In the genomic region with DNA sequence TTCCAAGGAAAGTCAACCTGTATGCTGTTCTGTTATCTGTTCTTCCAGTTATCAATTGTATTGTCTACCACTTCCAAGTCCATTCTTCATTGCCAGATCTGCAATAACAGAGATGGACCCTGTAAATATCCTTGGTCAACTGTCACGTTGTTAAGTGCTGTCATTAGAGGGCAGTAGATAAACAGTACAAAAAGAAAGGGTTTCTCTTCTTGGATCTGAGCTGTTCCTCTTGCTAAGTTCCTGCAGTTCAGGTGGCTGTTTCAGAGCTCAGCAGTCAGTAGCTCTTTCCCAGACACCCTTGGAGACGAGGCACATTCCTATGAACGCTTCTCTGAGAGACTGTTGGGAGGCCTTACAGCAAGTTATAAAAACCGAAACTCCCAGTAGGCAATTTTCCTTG, we compare ENCODE assay signal across 9 cellular contexts.
DNase-seq lines count a peak whose midpoint lies in the region; ATAC-seq, FAIRE-seq and TF ChIP-seq lines count a peak whose summit lies in the region.
"Had no signal": no experiment of that assay in that cellular context is flagged by ENCODE, and none has a peak within 500 bp of the region (broad histone marks: within the 10 kb centered on the region; RNA-seq: fewer than 3 reads in every experiment).

No MANE protein-coding gene starts in this region.

- no peaks in the 10 kb centered on the region for H4K20me1 ChIP-seq in MM.1S (ENCODE audit: insufficient read depth, low read length)
- no peaks in the 10 kb centered on the region for H4K20me1 ChIP-seq in endothelial cell of umbilical vein (replicated peaks; ENCODE audit: control insufficient read depth, extremely low read depth, insufficient read depth, low read length)

- H3K9me2 ChIP-seq in MM.1S (replicated peaks; ENCODE audit: insufficient read depth, low read length), result no peaks in the 10 kb centered on the region

- intact Hi-C loops in endothelial cell of umbilical vein (cut with micrococcal nuclease), result no loop called here
- intact Hi-C loops in mucosa of descending colon (cut with DNase I, micrococcal nuclease), result no loop called here

- CTCF ChIA-PET in endothelial cell of umbilical vein (lab: Charles Lee), result no interaction called here

- POLR2A ChIA-PET in endothelial cell of umbilical vein (lab: Charles Lee), result no interaction called here

- TF ChIP-seq CTCF in MM.1S (IDR thresholded peaks at IDR 0.05; ENCODE audit: low read length) (peak; percentile 56), endothelial cell of umbilical vein (IDR thresholded peaks at IDR 0.05; ENCODE audit: extremely low read depth in 1 of 2, insufficient read depth in 1 of 2, low read depth in 1 of 2, low read length in 2 of 2) (peak in 1 of 2 donors; percentile 6), parathyroid adenoma (IDR thresholded peaks at IDR 0.05) (peak; percentile 65), mucosa of descending colon (IDR thresholded peaks at IDR 0.05) (no peak)

- FAIRE-seq in endothelial cell of umbilical vein (lab: Jason Lieb, UNC), result no peak

- H3K27ac ChIP-seq in MM.1S (ENCODE audit: low read length) (no peak overlapping the region), endothelial cell of umbilical vein (ENCODE audit: insufficient read depth, low read depth, low read length) (no peak overlapping the region), parathyroid adenoma (no peak overlapping the region)

- no peak overlapping the region for H3K4me2 ChIP-seq in MM.1S (ENCODE audit: low read depth, low read length)
- H3K4me2 ChIP-seq in endothelial cell of umbilical vein (ENCODE audit: insufficient read depth, low read length), result no peak overlapping the region
- no peak overlapping the region for H3K4me2 ChIP-seq in parathyroid adenoma (ENCODE audit: low read length)

- H3K27me3 ChIP-seq in MM.1S (replicated peaks; ENCODE audit: insufficient read depth, low read length) (no peaks in the 10 kb centered on the region), endothelial cell of umbilical vein (ENCODE audit: control insufficient read depth in 2 of 2, insufficient read depth in 2 of 2, low read length in 2 of 2) (no peaks in the 10 kb centered on the region), parathyroid adenoma (ENCODE audit: control insufficient read depth, insufficient read depth, low read length) (no peaks in the 10 kb centered on the region)

- no peaks in the 10 kb centered on the region for H3F3A ChIP-seq in MM.1S (ENCODE audit: insufficient read depth, low read length)

- no TSS peak for BruUV-seq in endothelial cell of umbilical vein (replicated peaks; lab: Mats Ljungman, UMichigan)

- H3K79me2 ChIP-seq in MM.1S (ENCODE audit: low read length) (no peaks in the 10 kb centered on the region), endothelial cell of umbilical vein (ENCODE audit: control insufficient read depth, insufficient read depth, low read length) (no peaks in the 10 kb centered on the region), parathyroid adenoma (no peaks in the 10 kb centered on the region)

- H2AFZ ChIP-seq in MM.1S (ENCODE audit: low read length) (peak overlapping the region; percentile 14; the same call in 1 of the 2 replicates), endothelial cell of umbilical vein (ENCODE audit: low read depth, low read length) (no peak overlapping the region), parathyroid adenoma (peak overlapping the region; percentile 35)

- peak; percentile 72 for ATAC-seq in GM19035 (IDR thresholded peaks at IDR 0.05; ENCODE audit: unreplicated experiment)
- no peak for ATAC-seq in HG02759 (IDR thresholded peaks at IDR 0.05; ENCODE audit: unreplicated experiment)
- ATAC-seq in mucosa of descending colon, result no peak

- no peaks in the 10 kb centered on the region for H3K9me1 ChIP-seq in endothelial cell of umbilical vein (replicated peaks; ENCODE audit: control insufficient read depth, extremely low read depth, insufficient read depth, low read length)

- no peaks in the 10 kb centered on the region for H3K36me3 ChIP-seq in MM.1S (replicated peaks; ENCODE audit: insufficient read depth, low read length)
- no peaks in the 10 kb centered on the region for H3K36me3 ChIP-seq in endothelial cell of umbilical vein (ENCODE audit: control insufficient read depth in 2 of 2, extremely low read depth in 1 of 2, insufficient read depth in 2 of 2, low read length in 2 of 2)
- no peaks in the 10 kb centered on the region for H3K36me3 ChIP-seq in parathyroid adenoma (ENCODE audit: control insufficient read depth, insufficient read depth, low read length)
- H3K36me3 ChIP-seq in mucosa of descending colon (ENCODE audit: low read depth), result no peaks in the 10 kb centered on the region

- H3K9ac ChIP-seq in MM.1S (ENCODE audit: low read length) (no peak overlapping the region), endothelial cell of umbilical vein (replicated peaks; ENCODE audit: extremely low read depth, insufficient read depth, low read length) (no peak overlapping the region), parathyroid adenoma (no peak overlapping the region)

- no peak overlapping the region for H3K4me3 ChIP-seq in MM.1S (ENCODE audit: low read length)
- H3K4me3 ChIP-seq in endothelial cell of umbilical vein (replicated peaks in 1 of 3; ENCODE audit: insufficient read depth in 1 of 3, low read depth in 1 of 3, low read length in 3 of 3), result no peak overlapping the region
- H3K4me3 ChIP-seq in parathyroid adenoma (ENCODE audit: low read depth, low read length), result no peak overlapping the region
- no peak overlapping the region for H3K4me3 ChIP-seq in mucosa of descending colon

- peak; percentile 50 for DNase-seq in MM.1S
- DNase-seq in endothelial cell of umbilical vein (ENCODE audit: low read depth, low spot score), result peak; percentile 35
- DNase-seq in effector CD8-positive, alpha-beta T cell (lab: John Stamatoyannopoulos, UW), result no peak
- no peak for DNase-seq in mucosa of descending colon
- DNase-seq: activated naive CD8-positive, alpha-beta T cell treated with anti-CD3 and anti-CD28 coated beads, Interleukin-2, amount 10 ng/mL, durations not matched to agents 7 days and 5 days; stimulated activated CD4-positive, alpha-beta T cell treated with anti-CD3 and anti-CD28 coated beads, Interleukin-4, amount 100 ng/mL, for 4 hours had no signal

- no peak for TF ChIP-seq POLR2A in endothelial cell of umbilical vein (IDR thresholded peaks at IDR 0.05; ENCODE audit: low read depth, low read length)

- dilution Hi-C loops in endothelial cell of umbilical vein (cut with MboI; ENCODE audit: extremely low pct_ligation_motif_present, low sequenced_read_pairs), result no loop called here

- H3K4me1 ChIP-seq in MM.1S (ENCODE audit: low read length), result no peaks in the 10 kb centered on the region
- no peaks in the 10 kb centered on the region for H3K4me1 ChIP-seq in endothelial cell of umbilical vein (ENCODE audit: control insufficient read depth, extremely low read depth, insufficient read depth, low read length)
- H3K4me1 ChIP-seq in parathyroid adenoma, result no peaks in the 10 kb centered on the region
- H3K4me1 ChIP-seq in mucosa of descending colon (ENCODE audit: low read depth), result no peaks in the 10 kb centered on the region

- H3K9me3 ChIP-seq in MM.1S (replicated peaks; ENCODE audit: insufficient read depth, low read length) (no peaks in the 10 kb centered on the region), endothelial cell of umbilical vein (replicated peaks; ENCODE audit: control insufficient read depth, insufficient read depth, low read length) (no peaks in the 10 kb centered on the region), parathyroid adenoma (ENCODE audit: control insufficient read depth, low read length) (no peaks in the 10 kb centered on the region), mucosa of descending colon (no peaks in the 10 kb centered on the region)

TF ChIP-seq in endothelial cell of umbilical vein, 7 proteins besides CTCF, POLR2A, EP300 and RAD21:
- no peak for TF ChIP-seq JUN (IDR thresholded peaks at IDR 0.05; ENCODE audit: borderline replicate concordance, insufficient read depth, insufficient read length, low read depth)
- TF ChIP-seq GATA2 (IDR thresholded peaks at IDR 0.05; ENCODE audit: insufficient read depth, insufficient read length, low read depth, low read length), result no peak
- TF ChIP-seq, protein P1, sequence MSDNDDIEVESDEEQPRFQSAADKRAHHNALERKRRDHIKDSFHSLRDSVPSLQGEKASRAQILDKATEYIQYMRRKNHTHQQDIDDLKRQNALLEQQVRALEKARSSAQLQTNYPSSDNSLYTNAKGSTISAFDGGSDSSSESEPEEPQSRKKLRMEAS (IDR thresholded peaks at IDR 0.05; ENCODE audit: insufficient read depth, insufficient read length), result no peak
- no peak for TF ChIP-seq POLR2AphosphoS5 (IDR thresholded peaks at IDR 0.05; ENCODE audit: insufficient read depth, low read depth, low read length)
- TF ChIP-seq FOS (IDR thresholded peaks at IDR 0.05; ENCODE audit: borderline replicate concordance, insufficient read depth, low read length), result no peak

Comparison
In these comparisons a context has a peak if more than half of its experiments do, and no peak if none do; other contexts are left out.
1. DNase-seq: peak in MM.1S (single experiment) and endothelial cell of umbilical vein (single experiment); none in effector CD8-positive, alpha-beta T cell (single experiment) and mucosa of descending colon (0 of 3).